ENCODE assay signal across 1 cellular context in the genomic region with DNA sequence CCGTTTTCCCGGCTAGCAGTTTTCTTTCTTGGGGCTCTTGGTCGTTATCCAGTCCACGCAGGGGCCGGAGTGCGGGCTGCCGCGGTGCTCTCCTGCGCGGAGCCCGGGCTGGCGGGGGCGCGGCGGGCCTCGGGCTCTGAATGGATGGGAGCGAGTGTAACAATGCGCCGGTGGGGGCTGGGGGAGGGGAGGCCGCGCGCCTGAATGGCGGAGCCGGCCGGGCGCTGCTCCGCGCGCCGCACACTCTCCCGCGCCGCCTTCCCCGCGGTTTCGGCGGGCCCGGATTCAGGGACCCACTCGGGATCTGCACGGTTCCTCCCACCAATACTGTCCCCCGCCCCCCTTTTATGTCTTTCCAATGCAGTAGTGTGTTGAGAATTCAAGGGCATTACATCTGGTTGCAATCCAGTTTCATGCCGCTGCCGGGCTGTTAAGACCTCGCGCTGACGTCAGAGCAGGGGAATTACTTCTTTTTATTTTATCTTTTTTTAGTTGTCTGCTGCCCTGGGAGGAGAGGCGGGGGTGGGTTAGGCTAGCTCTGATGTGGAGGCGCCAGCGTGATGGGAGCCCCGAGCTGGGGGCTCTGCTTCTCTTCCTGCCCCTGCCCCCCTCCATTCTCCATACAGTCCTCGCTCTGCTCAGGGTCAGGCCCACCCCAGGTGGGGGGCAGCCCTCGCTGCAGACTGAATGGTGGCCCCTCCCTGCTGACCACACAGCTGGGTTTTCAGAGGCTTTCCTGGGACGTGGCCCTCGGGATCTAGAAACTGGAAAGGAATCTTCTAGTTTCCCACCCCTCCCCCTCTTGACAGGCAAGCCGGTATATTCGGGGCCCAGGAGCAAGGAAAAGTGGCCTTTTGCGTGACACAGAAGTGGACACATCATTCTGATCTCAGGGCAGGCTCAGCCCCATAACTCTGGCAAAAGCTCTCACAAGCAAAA.
TF ChIP-seq lines count a peak whose summit lies in the region.

No MANE protein-coding gene starts in this region.

TF ChIP-seq in GM12878, 131 proteins besides CTCF, POLR2A, EP300 and RAD21 (continued from another document):
- TF ChIP-seq ZBTB40 (IDR thresholded peaks at IDR 0.05; ENCODE audit: borderline replicate concordance) (no peak), POLR2AphosphoS5 (IDR thresholded peaks at IDR 0.05; ENCODE audit: low read length) (0 out of 2 replicates have a peak, but pooled peaks have one; percentile 16), RUNX3 (IDR thresholded peaks at IDR 0.05; ENCODE audit: low read length) (peak; percentile 1), PRDM15 (CRISPR knock-in tag; IDR thresholded peaks at IDR 0.05) (0 out of 2 replicates have a peak, but pooled peaks have one; percentile 25), ZBTB33 (IDR thresholded peaks at IDR 0.05) (no peak), RFX5 (IDR thresholded peaks at IDR 0.05; ENCODE audit: low read depth, low read length) (no peak), E2F8 (IDR thresholded peaks at IDR 0.05; ENCODE audit: low read depth, partially characterized antibody) (no peak), ZNF217 (IDR thresholded peaks at IDR 0.05) (0 out of 2 replicates have a peak, but pooled peaks have one; percentile 21), IKZF1 (conservative IDR thresholded peaks at IDR 0.05) (peak; percentile 54), PML (IDR thresholded peaks at IDR 0.05; ENCODE audit: low read length) (peak; percentile 74; the same call in 1 of the 2 replicates), ASH2L (IDR thresholded peaks at IDR 0.05; ENCODE audit: borderline replicate concordance, low read depth) (no peak), CHD2 (IDR thresholded peaks at IDR 0.05; ENCODE audit: borderline replicate concordance, low read depth, low read length) (0 out of 2 replicates have a peak, but pooled peaks have one; percentile 56), EGR1 (IDR thresholded peaks at IDR 0.05; ENCODE audit: borderline replicate concordance in 1 of 2, low read depth in 2 of 2, low read length in 2 of 2) (peak in 1 of 2 experiments; percentile 75; a peak in 1 of 3 replicates), HDGF (IDR thresholded peaks at IDR 0.05) (peak; percentile 16; the same call in 1 of the 2 replicates), ATF7 (IDR thresholded peaks at IDR 0.05; ENCODE audit: low read depth) (peak; percentile 76), SMAD5 (IDR thresholded peaks at IDR 0.05; ENCODE audit: low read depth) (0 out of 2 replicates have a peak, but pooled peaks have one; percentile 28), NBN (IDR thresholded peaks at IDR 0.05) (0 out of 2 replicates have a peak, but pooled peaks have one; percentile 6), SREBF2 (IDR thresholded peaks at IDR 0.05; ENCODE audit: low read length) (no peak), CREB1 (IDR thresholded peaks at IDR 0.05; ENCODE audit: low read depth) (peak; percentile 80), HSF1 (IDR thresholded peaks at IDR 0.05; ENCODE audit: low read depth, low read length) (no peak), RELA (IDR thresholded peaks at IDR 0.05; ENCODE audit: borderline replicate concordance, partially characterized antibody) (no peak), TAF1 (IDR thresholded peaks at IDR 0.05; ENCODE audit: borderline replicate concordance, low read depth, low read length) (peak; percentile 48; the same call in 1 of the 2 replicates), RCOR1 (conservative IDR thresholded peaks at IDR 0.05; ENCODE audit: low read depth, low read length) (no peak), HCFC1 (IDR thresholded peaks at IDR 0.05; ENCODE audit: low read length) (no peak), TCF12 (IDR thresholded peaks at IDR 0.05; ENCODE audit: low read depth, low read length) (no peak), NR2C1 (IDR thresholded peaks at IDR 0.05) (no peak), GATAD2B (conservative IDR thresholded peaks at IDR 0.05; ENCODE audit: low read depth) (no peak), JUNB (IDR thresholded peaks at IDR 0.05) (no peak), KLF5 (IDR thresholded peaks at IDR 0.05; ENCODE audit: partially characterized antibody) (no peak), ESRRA (IDR thresholded peaks at IDR 0.05; ENCODE audit: low read length) (no peak), HDAC6 (IDR thresholded peaks at IDR 0.05; ENCODE audit: unreplicated experiment) (no peak), IKZF2 (IDR thresholded peaks at IDR 0.05) (peak; percentile 24 to 26; a peak in 2 of 4 replicates), CBX3 (IDR thresholded peaks at IDR 0.05; ENCODE audit: borderline replicate concordance, low read depth) (no peak), ETV6 (conservative IDR thresholded peaks at IDR 0.05 in 1 of 2, IDR thresholded peaks at IDR 0.05 in 1 of 2; ENCODE audit: borderline replicate concordance in 1 of 2, low read depth in 1 of 2) (no peak), YY1 (IDR thresholded peaks at IDR 0.05; ENCODE audit: low read depth, low read length) (peak; percentile 85)
- TF ChIP-seq, protein P1, sequence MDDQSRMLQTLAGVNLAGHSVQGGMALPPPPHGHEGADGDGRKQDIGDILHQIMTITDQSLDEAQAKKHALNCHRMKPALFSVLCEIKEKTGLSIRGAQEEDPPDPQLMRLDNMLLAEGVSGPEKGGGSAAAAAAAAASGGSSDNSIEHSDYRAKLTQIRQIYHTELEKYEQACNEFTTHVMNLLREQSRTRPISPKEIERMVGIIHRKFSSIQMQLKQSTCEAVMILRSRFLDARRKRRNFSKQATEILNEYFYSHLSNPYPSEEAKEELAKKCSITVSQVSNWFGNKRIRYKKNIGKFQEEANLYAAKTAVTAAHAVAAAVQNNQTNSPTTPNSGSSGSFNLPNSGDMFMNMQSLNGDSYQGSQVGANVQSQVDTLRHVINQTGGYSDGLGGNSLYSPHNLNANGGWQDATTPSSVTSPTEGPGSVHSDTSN (IDR thresholded peaks at IDR 0.05; ENCODE audit: insufficient replicate concordance, low read depth, low read length): no peak
